ENCODE assay signal across 12 cellular contexts in the genomic region with DNA sequence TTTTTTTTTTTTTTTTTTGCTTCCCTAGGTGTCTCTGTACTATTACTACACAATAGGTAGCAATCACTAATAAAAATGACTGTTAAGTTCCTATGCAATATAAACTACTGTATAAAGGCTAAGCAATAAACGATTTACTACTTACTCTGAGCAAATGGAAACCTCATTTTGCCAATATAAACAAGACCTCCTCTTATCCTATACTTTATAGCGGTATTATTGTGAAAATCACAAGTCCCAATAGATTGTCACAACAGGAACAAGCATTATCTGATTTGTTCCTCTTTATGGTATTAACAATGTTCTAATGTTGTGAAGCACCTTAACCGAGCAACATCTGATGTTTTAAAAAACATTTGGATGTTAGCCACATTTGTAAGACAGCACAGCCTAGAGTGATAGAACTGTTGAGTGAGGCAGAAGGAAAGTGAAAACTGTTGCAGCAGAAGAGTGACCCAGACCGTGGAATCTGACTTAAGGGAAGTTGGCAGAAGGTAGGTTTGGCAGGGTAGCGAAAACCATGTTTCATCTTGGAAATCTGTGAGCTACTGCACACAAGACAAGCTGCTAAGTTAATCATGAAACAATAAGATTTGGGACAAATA.
"Had no signal": no experiment of that assay in that cellular context is flagged by ENCODE, and none has a peak within 500 bp of the region (broad histone marks: within the 10 kb centered on the region; RNA-seq: fewer than 3 reads in every experiment).

No MANE protein-coding gene starts in this region.

- H3K4me3 ChIP-seq: lung, tibial artery had no signal

- H3K36me3 ChIP-seq: tibial artery had no signal

- H3K27ac ChIP-seq: tibial artery had no signal

- ATAC-seq: stimulated activated memory B cell treated with anti-CD40 and anti-IgM and Interleukin-4, amounts not matched to agents 10 μg/mL and 1 μg/mL and 100 μg/mL, for 72 hours had no signal

- DNase-seq: activated CD4-positive, CD25-positive, alpha-beta regulatory T cell treated with anti-CD3 and anti-CD28 coated beads, Interleukin-2, amount 50 U/mL, for 72 hours; activated naive CD4-positive, alpha-beta T cell; activated naive CD8-positive, alpha-beta T cell treated with anti-CD3 and anti-CD28 coated beads, Interleukin-2, amount 10 ng/mL, durations not matched to agents 7 days and 5 days; cortex of kidney; effector CD8-positive, alpha-beta T cell; islet precursor cell; naive B cell; retina; stimulated activated CD4-positive, alpha-beta T cell treated with anti-CD3 and anti-CD28 coated beads, Interleukin-2, amount 100 ng/mL, for 48 hours; tibial artery had no signal

- H3K27me3 ChIP-seq: tibial artery had no signal
